In the genomic region with DNA sequence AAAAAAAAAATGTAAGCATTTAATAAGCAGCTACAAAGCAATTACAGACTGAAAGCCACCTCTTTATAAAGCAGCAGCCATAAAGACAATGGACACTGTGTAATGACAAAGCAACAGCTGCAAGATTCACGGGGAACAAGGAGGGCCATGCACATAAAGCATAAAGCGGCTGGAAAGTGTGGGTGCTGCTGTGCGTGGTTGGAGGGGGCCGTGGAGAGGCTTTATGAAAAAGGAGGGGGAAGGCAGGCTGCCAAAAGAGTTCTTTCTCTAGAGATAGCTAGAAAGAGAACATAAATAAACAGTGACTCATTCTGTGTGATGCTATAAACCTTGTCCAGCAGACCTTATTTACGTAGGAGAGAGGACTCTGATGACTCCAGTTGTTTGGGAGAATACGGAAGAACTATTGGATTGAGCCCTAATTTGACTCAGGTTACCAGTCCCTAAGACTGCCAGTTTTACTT, we compare ENCODE assay signal across 8 cellular contexts. TPM values are rescaled to one million over a fixed set of nuclear protein-coding genes. Genes with fewer than 3 reads are reported as not detected.
A peak's percentile ranks its signal among the peaks of the same experiment; 100 is the strongest.
DNase-seq lines count a peak whose midpoint lies in the region; ATAC-seq, FAIRE-seq and TF ChIP-seq lines count a peak whose summit lies in the region.

No MANE protein-coding gene starts in this region.

- peaks cover 9% of the 10 kb centered on the region for H3K27me3 Mint-ChIP-seq in Calu3 (ENCODE audit: unreplicated experiment)
- H3K27me3 Mint-ChIP-seq in effector memory CD8-positive, alpha-beta T cell, result peaks cover 0 to 6% of the 10 kb centered on the region in 2 donors

- H3K27ac ChIP-seq in foreskin keratinocyte, result peak overlapping the region; percentile 52
- peak overlapping the region in 1 of 4 donors; percentile 15 for H3K27ac ChIP-seq in pancreas
- H3K27ac ChIP-seq in kidney (ENCODE audit: low read depth in 2 of 2, low read length in 2 of 2), result no peak overlapping the region

- peaks cover 19% of the 10 kb centered on the region for H3K4me1 Mint-ChIP-seq in Calu3 (ENCODE audit: low read depth, unreplicated experiment)
- no peaks in the 10 kb centered on the region for H3K4me1 Mint-ChIP-seq in effector memory CD8-positive, alpha-beta T cell (ENCODE audit: low read depth in 2 of 2)

- no peak overlapping the region for H3K4me3 Mint-ChIP-seq in Calu3 (ENCODE audit: low read depth, unreplicated experiment)
- no peak overlapping the region for H3K4me3 Mint-ChIP-seq in effector memory CD8-positive, alpha-beta T cell

- CTCF ChIA-PET in Calu3 (lab: Charles Lee), result no interaction called here

- TF ChIP-seq CTCF in Calu3 (IDR thresholded peaks at IDR 0.05; ENCODE audit: unreplicated experiment) (no peak), foreskin keratinocyte (conservative IDR thresholded peaks at IDR 0.05) (no peak), pancreas (IDR thresholded peaks at IDR 0.05) (no peak), kidney (IDR thresholded peaks at IDR 0.05; ENCODE audit: borderline replicate concordance, extremely low read depth, insufficient read depth) (no peak)

- peaks cover 2% of the 10 kb centered on the region for H3K9me3 Mint-ChIP-seq in Calu3 (ENCODE audit: low read depth, unreplicated experiment)
- H3K9me3 Mint-ChIP-seq in effector memory CD8-positive, alpha-beta T cell, result peaks cover 5 to 12% of the 10 kb centered on the region in 2 donors

- H3K27me3 ChIP-seq in foreskin keratinocyte (no peaks in the 10 kb centered on the region), pancreas (no peaks in the 10 kb centered on the region)

- intact Hi-C loops in Calu3 (cut with micrococcal nuclease; ENCODE audit: unreplicated experiment), result no loop called here
- intact Hi-C loops in pancreas (cut with DNase I), result no loop called here
- intact Hi-C loops in kidney (cut with DNase I), result no loop called here

- DNase-seq in Calu3, result peak; percentile 1
- DNase-seq in RKO (ENCODE audit: low spot score), result peak; percentile 21
- DNase-seq in foreskin keratinocyte, result peak; percentile 50 to 77
- DNase-seq in pancreas, result peak in 2 of 6 donors; percentile 9 to 33
- DNase-seq in effector memory CD8-positive, alpha-beta T cell, result no peak
- DNase-seq in DMS114 treated with DMSO at 0.1 percent for 48 hours (lab: John Stamatoyannopoulos, UW; ENCODE audit: unreplicated experiment), result no peak
- DNase-seq in NCI-H2227 treated with DMSO at 0.1 percent for 48 hours (lab: John Stamatoyannopoulos, UW), result no peak
- no peak for DNase-seq in kidney

- H3K9ac ChIP-seq in kidney (ENCODE audit: low read length in 2 of 2), result no peak overlapping the region

- peak; percentile 94 for ATAC-seq in foreskin keratinocyte
- ATAC-seq in pancreas, result peak in 3 of 4 donors; percentile 60 to 74 (median 68)
- no peak for ATAC-seq in effector memory CD8-positive, alpha-beta T cell (replicated peaks)

- FAIRE-seq in pancreas (lab: Jason Lieb, UNC) (peak; percentile 86), kidney (lab: Jason Lieb, UNC) (no peak)

- H3K27ac Mint-ChIP-seq in Calu3 (ENCODE audit: unreplicated experiment), result no peak overlapping the region
- H3K27ac Mint-ChIP-seq in effector memory CD8-positive, alpha-beta T cell, result no peak overlapping the region

- H3K36me3 Mint-ChIP-seq in Calu3 (ENCODE audit: insufficient read depth, unreplicated experiment), result no peaks in the 10 kb centered on the region
- H3K36me3 Mint-ChIP-seq in effector memory CD8-positive, alpha-beta T cell (ENCODE audit: insufficient read depth), result peaks cover 3% of the 10 kb centered on the region

- peaks cover 9% of the 10 kb centered on the region for H3K4me1 ChIP-seq in foreskin keratinocyte
- no peaks in the 10 kb centered on the region for H3K4me1 ChIP-seq in pancreas
- H3K4me1 ChIP-seq in kidney (ENCODE audit: control insufficient read depth in 1 of 2, insufficient read depth in 1 of 2, low read depth in 1 of 2, low read length in 2 of 2), result no peaks in the 10 kb centered on the region

- no peaks in the 10 kb centered on the region for H3K36me3 ChIP-seq in pancreas
- no peaks in the 10 kb centered on the region for H3K36me3 ChIP-seq in kidney (ENCODE audit: control insufficient read depth in 1 of 2, insufficient read depth in 2 of 2, low read length in 2 of 2)

- WGBS in pancreas, 2 donors, result 31 to 41% methylated on average over 6 of the region's 6 CpGs

- H3K9me3 ChIP-seq in pancreas (no peaks in the 10 kb centered on the region), kidney (ENCODE audit: control insufficient read depth in 1 of 2, low read length in 2 of 2) (peaks cover 0 to 3% of the 10 kb centered on the region in 2 donors)

- H3K4me3 ChIP-seq in pancreas (no peak overlapping the region), kidney (ENCODE audit: low read length in 2 of 2) (no peak overlapping the region)

- BruUV-seq in Calu3 (replicated peaks; lab: Mats Ljungman, UMichigan), result no TSS peak

RNA-seq across cellular contexts. Expression of gene ADAMTS1, which starts 49.3 kb away (rescaled TPM):
- 3.5 and 4.1 TPM in 2 replicates for total RNA-seq in Calu3 (2022)
- total RNA-seq in foreskin keratinocyte, result 69.7 and 71.7 TPM in 2 replicates
- 12.8 and 16.9 TPM in 2 replicates for polyA plus RNA-seq in foreskin keratinocyte
- total RNA-seq in pancreas, result 10 to 100 TPM in 4 of 6 donors, 1 to 10 TPM in 2; 4.4 to 32.1 (median 13.6) TPM
- 10 to 100 TPM in 1 of 2 donors, 1 to 10 TPM in 1; 8.6 to 22.8 TPM for polyA plus RNA-seq in pancreas
- total RNA-seq in kidney, result 343 TPM
- 16.0 TPM for polyA plus RNA-seq in kidney (ENCODE audit: insufficient read depth, low read depth, low replicate concordance)

Comparison
In these comparisons a context has a peak if more than half of its experiments do, and no peak if none do; other contexts are left out.
1. DNase-seq: peak in Calu3 (single experiment), RKO (single experiment) and foreskin keratinocyte (2 of 2); none in effector memory CD8-positive, alpha-beta T cell (0 of 3), DMS114 treated with DMSO at 0.1 percent for 48 hours (single experiment), NCI-H2227 treated with DMSO at 0.1 percent for 48 hours (single experiment) and kidney (single experiment).